Comparison of ENCODE assay signal across 8 cellular contexts in genomic region chr18:500556-501405, GRCh38. TPM values are rescaled to one million over a fixed set of nuclear protein-coding genes. Genes with fewer than 3 reads are reported as not detected.
A peak's percentile ranks its signal among the peaks of the same experiment; 100 is the strongest.
DNase-seq lines count a peak whose midpoint lies in the region; ATAC-seq and TF ChIP-seq lines count a peak whose summit lies in the region.

Gene COLEC12 (minus strand): TSS chr18:500701. CDS start chr18:500514, 187 bp downstream.

- H3K9me3 Mint-ChIP-seq in activated CD4-positive, alpha-beta memory T cell treated with anti-CD3 and anti-CD28 coated beads for 36 hours = no peaks in the 10 kb centered on the region

- peaks cover 36% of the 10 kb centered on the region for H3K27me3 Mint-ChIP-seq in activated CD4-positive, alpha-beta memory T cell treated with anti-CD3 and anti-CD28 coated beads for 36 hours

- H3K4me1 Mint-ChIP-seq in activated CD4-positive, alpha-beta memory T cell treated with anti-CD3 and anti-CD28 coated beads for 36 hours (ENCODE audit: low read depth) = peaks cover 12% of the 10 kb centered on the region

- intact Hi-C loops in heart right ventricle (cut with DNase I) = no loop called here
- intact Hi-C loops in activated CD4-positive, alpha-beta memory T cell treated with anti-CD3 and anti-CD28 coated beads for 36 hours (cut with micrococcal nuclease) = no loop called here

- H3K36me3 ChIP-seq in heart right ventricle = no peaks in the 10 kb centered on the region

- peak; percentile 28 for DNase-seq in EH (ENCODE audit: low read depth)
- DNase-seq in heart right ventricle = peak; percentile 33 to 55
- no peak for DNase-seq in renal cortical epithelial cell (ENCODE audit: low read depth)
- no peak for DNase-seq in ACHN
- DNase-seq in activated CD4-positive, alpha-beta memory T cell treated with anti-CD3 and anti-CD28 coated beads for 36 hours = no peak

- in situ Hi-C loops in ACHN (cut with HindIII; ENCODE audit: low pct_ligation_motif_present, low pct_unique_long_range_greater_than_20kb, low sequenced_read_pairs) = no loop called here

- peak within 1 kb of the TSS; percentile 18 to 59 (median 55) for H3K4me3 ChIP-seq in heart right ventricle

- TF ChIP-seq CTCF in VCaP (conservative IDR thresholded peaks at IDR 0.05) (no peak), heart right ventricle (IDR thresholded peaks at IDR 0.05) (no peak)

- ATAC-seq in heart right ventricle (peak; percentile 23 to 83 (median 56)), HG03196 (IDR thresholded peaks at IDR 0.05; ENCODE audit: unreplicated experiment) (no peak), HG02588 (IDR thresholded peaks at IDR 0.05; ENCODE audit: unreplicated experiment) (no peak)

- 2 to 4% methylated on average over 64 to 90 of the region's 90 CpGs for WGBS in heart right ventricle, 2 donors

- H3K4me1 ChIP-seq in heart right ventricle = peaks cover 0 to 24% (median 16%) of the 10 kb centered on the region in 9 donors

- no peak within 1 kb of the TSS for H3K4me3 Mint-ChIP-seq in activated CD4-positive, alpha-beta memory T cell treated with anti-CD3 and anti-CD28 coated beads for 36 hours

- H3K27me3 ChIP-seq in heart right ventricle = peaks cover 0 to 67% (median 52%) of the 10 kb centered on the region in 7 donors

- CTCF ChIA-PET in activated CD4-positive, alpha-beta memory T cell treated with anti-CD3 and anti-CD28 coated beads for 36 hours (lab: Charles Lee) = no interaction called here

- no peak within 1 kb of the TSS for H3K27ac Mint-ChIP-seq in activated CD4-positive, alpha-beta memory T cell treated with anti-CD3 and anti-CD28 coated beads for 36 hours

- POLR2A ChIA-PET in activated CD4-positive, alpha-beta memory T cell treated with anti-CD3 and anti-CD28 coated beads for 36 hours (lab: Charles Lee) = no interaction called here

- no peaks in the 10 kb centered on the region for H3K9me3 ChIP-seq in heart right ventricle

- H3K36me3 Mint-ChIP-seq in activated CD4-positive, alpha-beta memory T cell treated with anti-CD3 and anti-CD28 coated beads for 36 hours = no peaks in the 10 kb centered on the region

- H3K27ac ChIP-seq in VCaP (peak within 1 kb of the TSS; percentile 89), heart right ventricle (peak within 1 kb of the TSS in 5 of 10 donors; percentile 16 to 77 (median 58))

RNA-seq across cellular contexts. Expression of gene COLEC12, which starts in this region (rescaled TPM):
- total RNA-seq in heart right ventricle (10 to 100 TPM in 2 of 10 donors, 1 to 10 TPM in 8; 5.3 to 15.4 (median 6.9) TPM), renal cortical epithelial cell (0.52 and 34.7 TPM in 2 replicates)
- 1 to 10 TPM; 2.8 to 3.1 TPM for polyA plus RNA-seq in heart right ventricle
- total RNA-seq in activated CD4-positive, alpha-beta memory T cell treated with anti-CD3 and anti-CD28 coated beads for 36 hours = not detected

Comparison
In these comparisons a context has a peak if more than half of its experiments do, and no peak if none do; other contexts are left out.
1. DNase-seq: peak in EH (single experiment) and heart right ventricle (2 of 2); none in renal cortical epithelial cell (single experiment), ACHN (single experiment) and activated CD4-positive, alpha-beta memory T cell treated with anti-CD3 and anti-CD28 coated beads for 36 hours (single experiment).
2. ATAC-seq: peak in heart right ventricle (8 of 8); none in HG03196 (single experiment) and HG02588 (single experiment).